In the genomic region with DNA sequence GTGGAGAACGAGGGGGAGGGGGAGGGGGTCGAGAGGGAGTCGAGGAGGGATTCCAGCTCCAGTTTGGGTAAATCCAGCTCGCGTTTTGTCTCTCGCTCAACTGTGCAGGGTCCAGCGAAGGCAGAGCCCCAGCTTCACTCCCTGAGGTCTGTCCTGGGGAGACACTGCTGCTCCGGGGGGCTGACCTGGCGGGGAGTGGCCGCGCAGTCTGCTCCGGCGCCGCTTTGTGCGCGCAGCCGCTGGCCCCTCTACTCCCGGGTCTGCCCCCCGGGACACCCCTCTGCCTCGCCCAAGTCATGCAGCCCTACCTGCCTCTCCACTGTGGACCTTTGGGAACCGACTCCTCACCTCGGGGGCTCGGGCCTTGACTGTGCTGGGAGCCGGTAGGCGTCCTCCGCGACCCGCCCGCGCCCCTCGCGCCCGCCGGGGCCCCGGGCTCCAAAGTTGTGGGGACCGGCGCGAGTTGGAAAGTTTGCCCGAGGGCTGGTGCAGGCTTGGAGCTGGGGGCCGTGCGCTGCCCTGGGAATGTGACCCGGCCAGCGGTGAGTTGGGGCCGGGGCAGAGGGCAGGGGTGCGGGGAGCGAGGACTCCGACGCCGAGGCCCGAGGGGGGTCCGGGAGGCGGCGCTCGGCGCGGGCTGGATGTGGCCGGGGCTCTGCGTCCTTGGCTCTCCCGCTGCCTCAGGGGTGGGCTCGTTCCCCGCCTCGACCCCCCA, we compare ENCODE assay signal across 1 cellular context.
TF ChIP-seq lines count a peak whose summit lies in the region.

TET1 (plus strand) TSS at position 137 of the 715 bp plus-strand sequence. CDS start 12,002 bp downstream, outside the sequence.

TF ChIP-seq in WTC11, 78 proteins besides CTCF, POLR2A, EP300 and RAD21 (continued from another document and continues in another):
- TF ChIP-seq ZNF425 (CRISPR knock-in tag; conservative IDR thresholded peaks at IDR 0.05) = no peak
- peak; percentile 94 for TF ChIP-seq HMGXB4 (CRISPR knock-in tag; IDR thresholded peaks at IDR 0.05)
- TF ChIP-seq ZNF416 (CRISPR knock-in tag; IDR thresholded peaks at IDR 0.05) = no peak
- TF ChIP-seq, protein P1, sequence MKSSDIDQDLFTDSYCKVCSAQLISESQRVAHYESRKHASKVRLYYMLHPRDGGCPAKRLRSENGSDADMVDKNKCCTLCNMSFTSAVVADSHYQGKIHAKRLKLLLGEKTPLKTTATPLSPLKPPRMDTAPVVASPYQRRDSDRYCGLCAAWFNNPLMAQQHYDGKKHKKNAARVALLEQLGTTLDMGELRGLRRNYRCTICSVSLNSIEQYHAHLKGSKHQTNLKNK (CRISPR knock-in tag; IDR thresholded peaks at IDR 0.05) = no peak
- peak; percentile 60 for TF ChIP-seq GABPB1 (CRISPR knock-in tag; IDR thresholded peaks at IDR 0.05)
- no peak for TF ChIP-seq SMAD4 (CRISPR knock-in tag; IDR thresholded peaks at IDR 0.05)
- 0 out of 2 replicates have a peak, but pooled peaks have one; percentile 45 for TF ChIP-seq RELA (CRISPR knock-in tag; IDR thresholded peaks at IDR 0.05; ENCODE audit: borderline replicate concordance)
- TF ChIP-seq, protein P2, sequence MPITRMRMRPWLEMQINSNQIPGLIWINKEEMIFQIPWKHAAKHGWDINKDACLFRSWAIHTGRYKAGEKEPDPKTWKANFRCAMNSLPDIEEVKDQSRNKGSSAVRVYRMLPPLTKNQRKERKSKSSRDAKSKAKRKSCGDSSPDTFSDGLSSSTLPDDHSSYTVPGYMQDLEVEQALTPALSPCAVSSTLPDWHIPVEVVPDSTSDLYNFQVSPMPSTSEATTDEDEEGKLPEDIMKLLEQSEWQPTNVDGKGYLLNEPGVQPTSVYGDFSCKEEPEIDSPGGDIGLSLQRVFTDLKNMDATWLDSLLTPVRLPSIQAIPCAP (CRISPR knock-in tag; IDR thresholded peaks at IDR 0.05) = 0 out of 2 replicates have a peak, but pooled peaks have one; percentile 59
- no peak for TF ChIP-seq IRF2 (CRISPR knock-in tag; IDR thresholded peaks at IDR 0.05; ENCODE audit: borderline replicate concordance, low read depth)
- peak; percentile 63; the same call in 1 of the 2 replicates for TF ChIP-seq TEAD1 (CRISPR knock-in tag; IDR thresholded peaks at IDR 0.05)
- TF ChIP-seq JAZF1 (CRISPR knock-in tag; IDR thresholded peaks at IDR 0.05) = no peak
- peak; percentile 49; the same call in 1 of the 2 replicates for TF ChIP-seq JUN (CRISPR knock-in tag; IDR thresholded peaks at IDR 0.05)
- no peak for TF ChIP-seq MYBL2 (CRISPR knock-in tag; IDR thresholded peaks at IDR 0.05)
- TF ChIP-seq, protein P3, sequence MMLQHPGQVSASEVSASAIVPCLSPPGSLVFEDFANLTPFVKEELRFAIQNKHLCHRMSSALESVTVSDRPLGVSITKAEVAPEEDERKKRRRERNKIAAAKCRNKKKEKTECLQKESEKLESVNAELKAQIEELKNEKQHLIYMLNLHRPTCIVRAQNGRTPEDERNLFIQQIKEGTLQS (CRISPR knock-in tag; conservative IDR thresholded peaks at IDR 0.05) = no peak
- no peak for TF ChIP-seq TCF7 (CRISPR knock-in tag; IDR thresholded peaks at IDR 0.05; ENCODE audit: low read depth)
- peak; percentile 42; the same call in 1 of the 2 replicates for TF ChIP-seq ATF6 (CRISPR knock-in tag; IDR thresholded peaks at IDR 0.05)
- TF ChIP-seq ARID4B (CRISPR knock-in tag; IDR thresholded peaks at IDR 0.05; ENCODE audit: borderline replicate concordance) = peak; percentile 45; the same call in 1 of the 2 replicates
- TF ChIP-seq MAX (CRISPR knock-in tag; IDR thresholded peaks at IDR 0.05) = peak; percentile 72; the same call in 1 of the 2 replicates
- TF ChIP-seq ZNF671 (CRISPR knock-in tag; IDR thresholded peaks at IDR 0.05) = no peak
- TF ChIP-seq ZNF423 (CRISPR knock-in tag; IDR thresholded peaks at IDR 0.05) = peak; percentile 25; the same call in 1 of the 2 replicates
- TF ChIP-seq ZNF138 (CRISPR knock-in tag; conservative IDR thresholded peaks at IDR 0.05) = no peak
- TF ChIP-seq E2F5 (CRISPR knock-in tag; IDR thresholded peaks at IDR 0.05) = peak; percentile 49; the same call in 1 of the 2 replicates
- TF ChIP-seq AR (CRISPR knock-in tag; IDR thresholded peaks at IDR 0.05) = no peak
- TF ChIP-seq, protein P4, sequence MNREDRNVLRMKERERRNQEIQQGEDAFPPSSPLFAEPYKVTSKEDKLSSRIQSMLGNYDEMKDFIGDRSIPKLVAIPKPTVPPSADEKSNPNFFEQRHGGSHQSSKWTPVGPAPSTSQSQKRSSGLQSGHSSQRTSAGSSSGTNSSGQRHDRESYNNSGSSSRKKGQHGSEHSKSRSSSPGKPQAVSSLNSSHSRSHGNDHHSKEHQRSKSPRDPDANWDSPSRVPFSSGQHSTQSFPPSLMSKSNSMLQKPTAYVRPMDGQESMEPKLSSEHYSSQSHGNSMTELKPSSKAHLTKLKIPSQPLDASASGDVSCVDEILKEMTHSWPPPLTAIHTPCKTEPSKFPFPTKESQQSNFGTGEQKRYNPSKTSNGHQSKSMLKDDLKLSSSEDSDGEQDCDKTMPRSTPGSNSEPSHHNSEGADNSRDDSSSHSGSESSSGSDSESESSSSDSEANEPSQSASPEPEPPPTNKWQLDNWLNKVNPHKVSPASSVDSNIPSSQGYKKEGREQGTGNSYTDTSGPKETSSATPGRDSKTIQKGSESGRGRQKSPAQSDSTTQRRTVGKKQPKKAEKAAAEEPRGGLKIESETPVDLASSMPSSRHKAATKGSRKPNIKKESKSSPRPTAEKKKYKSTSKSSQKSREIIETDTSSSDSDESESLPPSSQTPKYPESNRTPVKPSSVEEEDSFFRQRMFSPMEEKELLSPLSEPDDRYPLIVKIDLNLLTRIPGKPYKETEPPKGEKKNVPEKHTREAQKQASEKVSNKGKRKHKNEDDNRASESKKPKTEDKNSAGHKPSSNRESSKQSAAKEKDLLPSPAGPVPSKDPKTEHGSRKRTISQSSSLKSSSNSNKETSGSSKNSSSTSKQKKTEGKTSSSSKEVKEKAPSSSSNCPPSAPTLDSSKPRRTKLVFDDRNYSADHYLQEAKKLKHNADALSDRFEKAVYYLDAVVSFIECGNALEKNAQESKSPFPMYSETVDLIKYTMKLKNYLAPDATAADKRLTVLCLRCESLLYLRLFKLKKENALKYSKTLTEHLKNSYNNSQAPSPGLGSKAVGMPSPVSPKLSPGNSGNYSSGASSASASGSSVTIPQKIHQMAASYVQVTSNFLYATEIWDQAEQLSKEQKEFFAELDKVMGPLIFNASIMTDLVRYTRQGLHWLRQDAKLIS (CRISPR knock-in tag; IDR thresholded peaks at IDR 0.05; ENCODE audit: borderline replicate concordance) = peak; percentile 63; the same call in 1 of the 2 replicates
- TF ChIP-seq E2F1 (CRISPR knock-in tag; IDR thresholded peaks at IDR 0.05) = no peak
- TF ChIP-seq ESRRA (CRISPR knock-in tag; IDR thresholded peaks at IDR 0.05; ENCODE audit: borderline replicate concordance) = 0 out of 2 replicates have a peak, but pooled peaks have one; percentile 45
